8 cellular contexts compared by ENCODE assay signal in the genomic region with DNA sequence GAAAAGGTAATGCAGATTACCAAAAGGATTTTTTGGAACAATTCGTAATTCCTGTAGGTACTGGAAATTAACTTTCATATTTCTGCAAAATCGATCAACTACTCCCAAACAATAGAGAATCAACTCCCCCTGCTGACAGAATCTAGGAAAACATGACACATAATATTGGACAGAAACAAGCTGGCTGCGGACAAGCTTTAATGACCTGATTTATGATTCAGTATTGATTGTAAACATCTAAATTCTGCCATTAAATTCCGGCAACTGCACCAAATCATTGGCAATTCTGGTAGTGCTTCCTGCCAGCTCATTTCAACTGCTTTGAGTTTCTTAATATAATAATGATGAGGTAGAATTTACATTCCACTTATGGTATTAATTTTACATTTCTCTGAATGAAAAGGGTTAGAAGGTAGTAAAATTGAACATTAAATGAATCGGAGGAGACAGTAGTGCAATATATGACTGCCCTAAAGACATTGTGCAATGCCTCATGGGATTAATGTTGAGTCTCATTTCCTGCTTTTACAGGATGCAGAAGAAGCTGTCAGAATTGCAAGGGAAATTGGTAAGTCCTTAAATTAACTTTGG.
DNase-seq lines count a peak whose midpoint lies in the region; ATAC-seq and TF ChIP-seq lines count a peak whose summit lies in the region.

No MANE protein-coding gene starts in this region.

- in situ Hi-C loops in mammary epithelial cell (cut with MboI; ENCODE audit: low sequenced_read_pairs in 2 of 2) = loop anchor here (5.0 to 25.0 kb wide), 4 partner anchors 277 to 573 kb away; no protein-coding TSS in a partner anchor

- dilution Hi-C loops in mammary epithelial cell (cut with HindIII; ENCODE audit: low sequenced_read_pairs) = no loop called here

- no peak overlapping the region for H3K4me2 ChIP-seq in mammary epithelial cell (ENCODE audit: insufficient read depth, low read depth, low read length)

- WGBS in mammary epithelial cell (ENCODE audit: low coverage, missing lambda C conversion rate) = 22% methylated on average over 5 of the region's 5 CpGs

- H3K4me3 ChIP-seq in mammary epithelial cell (replicated peaks in 1 of 3; ENCODE audit: insufficient read depth in 1 of 3, low read depth in 2 of 3, low read length in 3 of 3) = no peak overlapping the region
- H3K4me3 ChIP-seq in lower lobe of right lung = no peak overlapping the region
- H3K4me3 ChIP-seq in H7 (ENCODE audit: insufficient read depth, low read depth, low read length) = no peak overlapping the region

- H2AFZ ChIP-seq in mammary epithelial cell (ENCODE audit: low read depth, low read length) = no peak overlapping the region

- peak; percentile 53 for ATAC-seq in HG03108 (IDR thresholded peaks at IDR 0.05; ENCODE audit: unreplicated experiment)
- no peak for ATAC-seq in lower lobe of right lung

- H3K79me2 ChIP-seq in mammary epithelial cell (ENCODE audit: insufficient read depth, low read length) = no peaks in the 10 kb centered on the region

- intact Hi-C loops in mammary epithelial cell (cut with micrococcal nuclease) = loop anchor here (1.0 to 2.0 kb wide), 5 partner anchors 146 to 579 kb away; partner anchors contain the start of genes PCCA and ZIC2
- intact Hi-C loops in lower lobe of right lung (cut with DNase I) = loop anchor here (10.0 kb wide), 1 partner anchor 321 kb away; no protein-coding TSS in a partner anchor

- CTCF ChIA-PET in mammary epithelial cell (lab: Charles Lee; ENCODE audit: low non-redundant PET) = interaction anchor here (0.5 to 0.7 kb wide), 7 partner anchors 145 to 966 kb away, joined by 3 to 15 read pairs (median 5); no protein-coding TSS in a partner anchor

- H3K9me3 ChIP-seq in mammary epithelial cell (replicated peaks; ENCODE audit: insufficient read depth, low read length) (no peaks in the 10 kb centered on the region), lower lobe of right lung (no peaks in the 10 kb centered on the region)

- H4K20me1 ChIP-seq in mammary epithelial cell (ENCODE audit: insufficient read depth, low read length) = no peaks in the 10 kb centered on the region

- H3K36me3 ChIP-seq in mammary epithelial cell (ENCODE audit: insufficient read depth, low read length) = no peaks in the 10 kb centered on the region
- H3K36me3 ChIP-seq in lower lobe of right lung = no peaks in the 10 kb centered on the region
- no peaks in the 10 kb centered on the region for H3K36me3 ChIP-seq in H7 (replicated peaks; ENCODE audit: control insufficient read depth, insufficient read depth, low read length)

- DNase-seq in NCI-H2029 treated with DMSO at 0.1 percent for 48 hours (lab: John Stamatoyannopoulos, UW) = peak; percentile 34
- no peak for DNase-seq in NCI-H2029 (lab: John Stamatoyannopoulos, UW)
- DNase-seq in NCI-H748 treated with DMSO at 0.1 percent for 48 hours (lab: John Stamatoyannopoulos, UW) = peak; percentile 85
- peak; percentile 28 for DNase-seq in mammary epithelial cell
- DNase-seq in lower lobe of right lung = no peak
- DNase-seq in H7 = no peak
- no peak for DNase-seq in islet precursor cell

- H3K4me1 ChIP-seq in mammary epithelial cell (ENCODE audit: insufficient read depth, low read length) (peaks cover 2% of the 10 kb centered on the region), lower lobe of right lung (peaks cover 17% of the 10 kb centered on the region)

- H3K27ac ChIP-seq in mammary epithelial cell (ENCODE audit: insufficient read depth, low read depth, low read length) (no peak overlapping the region), lower lobe of right lung (no peak overlapping the region)

- peak; percentile 43 to 58 for TF ChIP-seq CTCF in mammary epithelial cell (conservative IDR thresholded peaks at IDR 0.05 in 1 of 2, IDR thresholded peaks at IDR 0.05 in 1 of 2; ENCODE audit: extremely low read depth in 1 of 2, insufficient read depth in 1 of 2, low read depth in 1 of 2, low read length in 2 of 2)
- TF ChIP-seq CTCF in lower lobe of right lung (IDR thresholded peaks at IDR 0.05) = peak; percentile 56

- no TSS peak for BruUV-seq in mammary epithelial cell (replicated peaks; lab: Mats Ljungman, UMichigan)

- H3K27me3 ChIP-seq in mammary epithelial cell (ENCODE audit: insufficient read depth, low read length) = no peaks in the 10 kb centered on the region
- no peaks in the 10 kb centered on the region for H3K27me3 ChIP-seq in lower lobe of right lung (ENCODE audit: low read depth)
- no peaks in the 10 kb centered on the region for H3K27me3 ChIP-seq in H7 (ENCODE audit: control insufficient read depth, insufficient read depth, low read length)

- H3K9ac ChIP-seq in mammary epithelial cell (ENCODE audit: insufficient read depth, low read length) = no peak overlapping the region

Comparison
In these comparisons a context has a peak if more than half of its experiments do, and no peak if none do; other contexts are left out.
1. DNase-seq: peak in NCI-H2029 treated with DMSO at 0.1 percent for 48 hours (single experiment), NCI-H748 treated with DMSO at 0.1 percent for 48 hours (single experiment) and mammary epithelial cell (single experiment); none in NCI-H2029 (single experiment), lower lobe of right lung (single experiment), H7 (single experiment) and islet precursor cell (single experiment).